Comparison of ENCODE assay signal across 22 cellular contexts in genomic region chr17:77721823-77722160, GRCh38.
DNase-seq lines count a peak whose midpoint lies in the region; ATAC-seq and TF ChIP-seq lines count a peak whose summit lies in the region.
"Had no signal": no experiment of that assay in that cellular context is flagged by ENCODE, and none has a peak within 500 bp of the region (broad histone marks: within the 10 kb centered on the region; RNA-seq: fewer than 3 reads in every experiment).

No MANE protein-coding gene starts in this region.

- TF ChIP-seq CTCF in vagina (IDR thresholded peaks at IDR 0.05): no peak

- H3K36me3 ChIP-seq in vagina: no peaks in the 10 kb centered on the region
- H3K36me3 ChIP-seq: thoracic aorta had no signal

- TF ChIP-seq POLR2A in vagina (IDR thresholded peaks at IDR 0.05): no peak

- no peak overlapping the region for H3K4me3 ChIP-seq in vagina
- H3K4me3 ChIP-seq: esophagus squamous epithelium, thoracic aorta had no signal

- H3K9me3 ChIP-seq in vagina: no peaks in the 10 kb centered on the region
- H3K9me3 ChIP-seq: Caco-2, esophagus squamous epithelium, thoracic aorta had no signal

- DNase-seq in NCI-H1417 (lab: John Stamatoyannopoulos, UW): peak in 2 of 3 experiments; percentile 5 to 74
- DNase-seq in NCI-H1417 treated with DMSO at 0.1 percent for 48 hours (lab: John Stamatoyannopoulos, UW): no peak
- DNase-seq in activated effector memory CD4-positive, alpha-beta T cell treated with anti-CD3 and anti-CD28 coated beads, Interleukin-2, amount 50 U/mL, for 16 hours: peak; percentile 24
- no peak for DNase-seq in activated effector memory CD4-positive, alpha-beta T cell treated with Interleukin-2 at 50 U/mL for 16 hours
- DNase-seq in ecto neural progenitor cell (ENCODE audit: low spot score): peak; percentile 43
- DNase-seq in vagina (ENCODE audit: extremely low spot score in 2 of 2): peak; percentile 32 to 55
- DNase-seq in epidermal melanocyte (ENCODE audit: insufficient read length, low spot score): no peak
- DNase-seq: activated naive CD4-positive, alpha-beta T cell treated with anti-CD3 and anti-CD28 coated beads, Interleukin-2, amount 50 U/mL, for 16 hours; Caco-2; dermis blood vessel endothelial cell; esophagus squamous epithelium; foreskin keratinocyte; IMR-90; NCI-H2081 treated with DMSO at 0.1 percent for 48 hours; NCI-H82; right cardiac atrium; SIG-M5; stimulated activated CD4-positive, alpha-beta T cell treated with anti-CD3 and anti-CD28 coated beads, Interleukin-2, amount 100 ng/mL, for 24 hours had no signal

- H3K27me3 ChIP-seq in vagina: no peaks in the 10 kb centered on the region
- H3K27me3 ChIP-seq: foreskin keratinocyte had no signal

- H3K4me1 ChIP-seq in vagina: peaks cover 4% of the 10 kb centered on the region
- H3K4me1 ChIP-seq: Caco-2, foreskin keratinocyte had no signal

- intact Hi-C loops in vagina (cut with DNase I): no loop called here

- no peak overlapping the region for H3K27ac ChIP-seq in vagina
- H3K27ac ChIP-seq: 22Rv1, C4-2B, esophagus squamous epithelium, foreskin keratinocyte, thoracic aorta had no signal

- no peak for ATAC-seq in GM21529 (IDR thresholded peaks at IDR 0.05; ENCODE audit: unreplicated experiment)
- ATAC-seq: foreskin keratinocyte, right cardiac atrium had no signal

Comparison
In these comparisons a context has a peak if more than half of its experiments do, and no peak if none do; other contexts are left out.
1. DNase-seq: peak in NCI-H1417 (2 of 3), activated effector memory CD4-positive, alpha-beta T cell treated with anti-CD3 and anti-CD28 coated beads, Interleukin-2, amount 50 U/mL, for 16 hours (single experiment), ecto neural progenitor cell (single experiment) and vagina (2 of 2); none in NCI-H1417 treated with DMSO at 0.1 percent for 48 hours (single experiment), activated effector memory CD4-positive, alpha-beta T cell treated with Interleukin-2 at 50 U/mL for 16 hours (single experiment) and epidermal melanocyte (single experiment).